In the genomic region with DNA sequence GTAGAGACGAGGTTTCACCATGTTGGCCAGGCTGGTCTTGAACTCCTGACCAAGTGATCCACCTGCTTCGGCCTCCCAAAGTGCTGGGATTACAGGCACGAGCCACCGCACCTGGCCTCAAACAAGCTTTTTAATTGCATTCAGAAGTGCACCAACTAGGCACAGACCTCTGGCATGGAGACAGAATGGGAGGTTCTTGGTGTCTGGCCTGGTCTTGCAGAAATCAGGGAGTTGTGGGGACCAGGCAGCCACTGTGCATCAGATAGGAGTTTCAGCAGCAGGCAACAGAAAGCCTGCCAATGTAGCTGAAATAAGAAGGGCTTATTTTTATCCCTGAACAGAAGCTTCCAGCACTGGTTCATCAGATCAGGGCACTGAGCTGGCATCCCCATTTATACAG, we compare ENCODE assay signal across 16 cellular contexts. TPM values are rescaled to one million over a fixed set of nuclear protein-coding genes. Genes with fewer than 3 reads are reported as not detected.
DNase-seq lines count a peak whose midpoint lies in the region; ATAC-seq and TF ChIP-seq lines count a peak whose summit lies in the region.
"Had no signal": no experiment of that assay in that cellular context is flagged by ENCODE, and none has a peak within 500 bp of the region (broad histone marks: within the 10 kb centered on the region; RNA-seq: fewer than 3 reads in every experiment).

No MANE protein-coding gene starts in this region.

- no peaks in the 10 kb centered on the region for H3K4me1 ChIP-seq in upper lobe of left lung
- H3K4me1 ChIP-seq: tibial nerve had no signal

- TF ChIP-seq POLR2A in upper lobe of left lung (IDR thresholded peaks at IDR 0.05) = no peak

- no peaks in the 10 kb centered on the region for H3K36me3 ChIP-seq in upper lobe of left lung
- H3K36me3 ChIP-seq: HAP-1, tibial nerve had no signal

- H3K27ac ChIP-seq in upper lobe of left lung = no peak overlapping the region
- no peak overlapping the region for H3K27ac ChIP-seq in coronary artery
- H3K27ac ChIP-seq: tibial nerve had no signal

- H3K4me3 ChIP-seq in upper lobe of left lung (no peak overlapping the region), coronary artery (no peak overlapping the region)
- H3K4me3 ChIP-seq: HAP-1, tibial nerve had no signal

- DNase-seq in NCI-H2196 (lab: John Stamatoyannopoulos, UW; ENCODE audit: unreplicated experiment) = peak; percentile 17
- no peak for DNase-seq in NCI-H2196 treated with DMSO at 0.1 percent for 48 hours (lab: John Stamatoyannopoulos, UW; ENCODE audit: unreplicated experiment)
- DNase-seq in NCI-H69 (lab: John Stamatoyannopoulos, UW) = peak; percentile 67
- DNase-seq in head of caudate nucleus = peak in 22 of 42 donors; percentile 4 to 42 (median 15)
- no peak for DNase-seq in ecto neural progenitor cell (ENCODE audit: low spot score)
- DNase-seq in upper lobe of left lung = no peak
- DNase-seq in coronary artery (ENCODE audit: low spot score) = no peak
- DNase-seq: activated CD4-positive, alpha-beta T cell treated with anti-CD3 and anti-CD28 coated beads, Interleukin-2, amount 50 U/mL, for 1 hour; activated naive CD4-positive, alpha-beta T cell; NCI-H226 had no signal

- intact Hi-C loops in head of caudate nucleus (cut with DNase I) = no loop called here

- WGBS in upper lobe of left lung, 2 donors = 69 to 91% methylated on average over 4 of the region's 4 CpGs

- no peaks in the 10 kb centered on the region for H3K27me3 ChIP-seq in upper lobe of left lung
- H3K27me3 ChIP-seq: tibial nerve had no signal

- TF ChIP-seq CTCF in upper lobe of left lung (IDR thresholded peaks at IDR 0.05) = no peak
- TF ChIP-seq CTCF in coronary artery (IDR thresholded peaks at IDR 0.05) = no peak

- H3K9me3 ChIP-seq in upper lobe of left lung = no peaks in the 10 kb centered on the region
- H3K9me3 ChIP-seq: HAP-1, tibial nerve had no signal

- ATAC-seq in HG02571 (IDR thresholded peaks at IDR 0.05; ENCODE audit: unreplicated experiment) = no peak
- no peak for ATAC-seq in upper lobe of left lung (ENCODE audit: low FRiP score in 2 of 2)
- ATAC-seq: sciatic nerve had no signal

- no peak for TF ChIP-seq EP300 in upper lobe of left lung (IDR thresholded peaks at IDR 0.05)

RNA-seq across cellular contexts. Expression of a gene that starts 22.2 kb away (rescaled TPM):
- total RNA-seq in upper lobe of left lung = not detected
- total RNA-seq: A172, osteoblast, sciatic nerve, tibial nerve had no signal

RNA-seq across cellular contexts. Expression of a gene that starts 49.9 kb away (rescaled TPM):
- under 1 TPM in 4 of 6 donors, not detected in 2; 0.20 to 0.69 (median 0.32) TPM for total RNA-seq in upper lobe of left lung
- total RNA-seq: A172, osteoblast, tibial nerve had no signal

Comparison
In these comparisons a context has a peak if more than half of its experiments do, and no peak if none do; other contexts are left out.
1. DNase-seq: peak in NCI-H2196 (single experiment), NCI-H69 (single experiment) and head of caudate nucleus (22 of 42); none in NCI-H2196 treated with DMSO at 0.1 percent for 48 hours (single experiment), ecto neural progenitor cell (single experiment), upper lobe of left lung (0 of 2) and coronary artery (single experiment).